In genomic region chr12:77031745-77032144, GRCh38 we compare ENCODE assay signal across 13 cellular contexts. TPM values are rescaled to one million over a fixed set of nuclear protein-coding genes. Genes with fewer than 3 reads are reported as not detected.
DNase-seq lines count a peak whose midpoint lies in the region; ATAC-seq, FAIRE-seq and TF ChIP-seq lines count a peak whose summit lies in the region.
"Had no signal": no experiment of that assay in that cellular context is flagged by ENCODE, and none has a peak within 500 bp of the region (broad histone marks: within the 10 kb centered on the region; RNA-seq: fewer than 3 reads in every experiment).

No MANE protein-coding gene starts in this region.

- no peak for FAIRE-seq in keratinocyte (lab: Jason Lieb, UNC)

- H3K9me1 ChIP-seq in keratinocyte (ENCODE audit: control insufficient read depth, extremely low read depth, insufficient read depth, low read length): no peaks in the 10 kb centered on the region

- H3K79me2 ChIP-seq in keratinocyte (ENCODE audit: control insufficient read depth, insufficient read depth, low read length): peaks cover 2% of the 10 kb centered on the region

- H4K20me1 ChIP-seq in keratinocyte (ENCODE audit: control insufficient read depth, extremely low read depth, insufficient read depth, low read length): no peaks in the 10 kb centered on the region

- DNase-seq in Ammon's horn (ENCODE audit: low spot score): peak; percentile 14
- no peak for DNase-seq in HFFc6
- peak; percentile 77 for DNase-seq in amniotic epithelial cell (ENCODE audit: low read depth)
- DNase-seq in keratinocyte (ENCODE audit: low read depth, low spot score): peak; percentile 52
- no peak for DNase-seq in cardiac septum (ENCODE audit: low spot score)
- no peak for DNase-seq in NCI-H446 treated with DMSO at 0.1 percent for 48 hours (lab: John Stamatoyannopoulos, UW)
- DNase-seq: Caco-2; stimulated activated CD4-positive, alpha-beta T cell treated with anti-CD3 and anti-CD28 coated beads, Interleukin-4, amount 100 ng/mL, for 1 hour; testis had no signal

- no peak overlapping the region for H2AFZ ChIP-seq in keratinocyte (ENCODE audit: control insufficient read depth, low read length)
- H2AFZ ChIP-seq: neural progenitor cell had no signal

- peak overlapping the region; percentile 49 for H3K9ac ChIP-seq in keratinocyte (ENCODE audit: control insufficient read depth, extremely low read depth, insufficient read depth, low read length)
- H3K9ac ChIP-seq: neural progenitor cell had no signal

- peaks cover 10 to 20% of the 10 kb centered on the region in 2 experiments for H3K36me3 ChIP-seq in keratinocyte (ENCODE audit: control insufficient read depth in 2 of 2, extremely low read depth in 1 of 2, insufficient read depth in 2 of 2, low read length in 2 of 2)

- dilution Hi-C loops in keratinocyte (cut with MboI; ENCODE audit: extremely low pct_ligation_motif_present, low sequenced_read_pairs): no loop called here

- no peaks in the 10 kb centered on the region for H3K9me3 ChIP-seq in keratinocyte (ENCODE audit: control insufficient read depth, low read depth, low read length)
- H3K9me3 ChIP-seq: Caco-2, testis had no signal

- H3K4me3 Mint-ChIP-seq in HFFc6: peak overlapping the region; percentile 1
- H3K4me3 Mint-ChIP-seq: activated T-helper 1 cell treated with anti-CD3 and anti-CD28 coated beads, Interleukin-12 subunit alpha, Interleukin-12 subunit beta, Interleukin-2, Interleukin-4 antibody, amounts not matched to agents 30 ng/mL and 10 ng/mL and 1 ng/mL, durations not matched to agents 14 hours and 24 hours and 36 hours; neural progenitor cell had no signal

- H3K4me1 ChIP-seq in keratinocyte (ENCODE audit: control insufficient read depth, extremely low read depth, insufficient read depth, low read length): peaks cover 22% of the 10 kb centered on the region
- H3K4me1 ChIP-seq: Caco-2, neural progenitor cell, testis had no signal

- no peak overlapping the region for H3K4me3 ChIP-seq in keratinocyte (ENCODE audit: control insufficient read depth in 2 of 3, extremely low read depth in 1 of 3, insufficient read depth in 2 of 3, low read depth in 1 of 3, low read length in 3 of 3)
- H3K4me3 ChIP-seq: neural progenitor cell, testis had no signal

- TF ChIP-seq CTCF in HFFc6 (IDR thresholded peaks at IDR 0.05) (no peak), keratinocyte (optimal IDR thresholded peaks at IDR 0.05 in 1 of 3, IDR thresholded peaks at IDR 0.05 in 1 of 3, conservative IDR thresholded peaks at IDR 0.05 in 1 of 3; ENCODE audit: extremely low read depth in 1 of 3, insufficient read depth in 2 of 3, low read length in 3 of 3) (no peak)

- peak overlapping the region; percentile 87 for H3K27ac ChIP-seq in keratinocyte (ENCODE audit: control insufficient read depth, insufficient read depth, low read length)
- H3K27ac ChIP-seq: neural progenitor cell, testis had no signal

- ATAC-seq in GM18502 (IDR thresholded peaks at IDR 0.05; ENCODE audit: poor library complexity, unreplicated experiment) (no peak), GM19023 (IDR thresholded peaks at IDR 0.05; ENCODE audit: unreplicated experiment) (no peak)

- peaks cover 28% of the 10 kb centered on the region for H3K36me3 Mint-ChIP-seq in HFFc6 (ENCODE audit: low read depth)

- H3K27ac Mint-ChIP-seq in HFFc6: peak overlapping the region; percentile 83
- H3K27ac Mint-ChIP-seq: activated T-helper 1 cell treated with anti-CD3 and anti-CD28 coated beads, Interleukin-12 subunit alpha, Interleukin-12 subunit beta, Interleukin-2, Interleukin-4 antibody, amounts not matched to agents 30 ng/mL and 10 ng/mL and 1 ng/mL, durations not matched to agents 14 hours and 24 hours and 36 hours; neural progenitor cell had no signal

- no peaks in the 10 kb centered on the region; the same call in 1 of the 2 replicates for H3K27me3 Mint-ChIP-seq in HFFc6 (ENCODE audit: insufficient read depth)

- H3K4me2 ChIP-seq in keratinocyte (ENCODE audit: control insufficient read depth, extremely low read depth, insufficient read depth, low read depth, low read length): peak overlapping the region; percentile 57
- H3K4me2 ChIP-seq: neural progenitor cell had no signal

- H3K27me3 ChIP-seq in keratinocyte (ENCODE audit: control insufficient read depth, extremely low read depth, insufficient read depth, low read length): no peaks in the 10 kb centered on the region
- H3K27me3 ChIP-seq: neural progenitor cell, testis had no signal

- H3K4me1 Mint-ChIP-seq in HFFc6 (ENCODE audit: low read depth): peaks cover 48% of the 10 kb centered on the region
- H3K4me1 Mint-ChIP-seq: neural progenitor cell had no signal

- intact Hi-C loops in cardiac septum (cut with DNase I): no loop called here

- H3K9me3 Mint-ChIP-seq in HFFc6: no peaks in the 10 kb centered on the region
- H3K9me3 Mint-ChIP-seq: activated T-helper 1 cell treated with anti-CD3 and anti-CD28 coated beads, Interleukin-12 subunit alpha, Interleukin-12 subunit beta, Interleukin-2, Interleukin-4 antibody, amounts not matched to agents 30 ng/mL and 10 ng/mL and 1 ng/mL, durations not matched to agents 14 hours and 24 hours and 36 hours; neural progenitor cell had no signal

RNA-seq across cellular contexts. Expression of gene E2F7, which starts 33.6 kb away (rescaled TPM):
- 10 to 100 TPM in 5 of 6 experiments, 1 to 10 TPM in 1; 6.3 to 24.4 (median 18.0) TPM for total RNA-seq in HFFc6 (2021; fragmentation: NEBNext Ultra II Directional; extraction: Animal tissue kit (Norgen Biotek cat#: 25700))
- 3.9 to 10.0 TPM (median 9.9 TPM) in 3 replicates for polyA plus RNA-seq in keratinocyte
- 3.0 TPM for polyA plus RNA-seq in keratinocyte (2011; ENCODE audit: low read depth)
- polyA plus RNA-seq in keratinocyte (2011; cell fraction: cytosol; rRNA removed): 4.5 and 6.3 TPM in 2 replicates
- 11.3 and 12.7 TPM in 2 replicates for polyA plus RNA-seq in keratinocyte (2011; cell fraction: nucleus; rRNA removed)
- 2.9 and 6.4 TPM in 2 replicates for polyA plus RNA-seq in keratinocyte (2012; ENCODE audit: low replicate concordance)
- 4.3 to 10.5 TPM (median 8.0 TPM) in 3 replicates for polyA minus RNA-seq in keratinocyte
- 4.6 TPM for polyA minus RNA-seq in keratinocyte (2011; cell fraction: cytosol; rRNA and poly(A)+ RNA removed)
- polyA minus RNA-seq in keratinocyte (2011; cell fraction: nucleus; rRNA and poly(A)+ RNA removed): 5.4 and 11.4 TPM in 2 replicates
- 0.62 TPM for total RNA-seq in cardiac septum

Comparison
In these comparisons a context has a peak if more than half of its experiments do, and no peak if none do; other contexts are left out.
1. DNase-seq: peak in Ammon's horn (single experiment), amniotic epithelial cell (single experiment) and keratinocyte (single experiment); none in HFFc6 (single experiment), cardiac septum (single experiment) and NCI-H446 treated with DMSO at 0.1 percent for 48 hours (single experiment).